ENCODE assay signal across 8 cellular contexts in genomic region chr1:6393400-6394187, GRCh38. TPM values are rescaled to one million over a fixed set of nuclear protein-coding genes. Genes with fewer than 3 reads are reported as not detected.
DNase-seq lines count a peak whose midpoint lies in the region; ATAC-seq, FAIRE-seq and TF ChIP-seq lines count a peak whose summit lies in the region.

ACOT7 (minus strand) TSS chr1:6393767; CDS start chr1:6393399, 368 bp downstream.

- FAIRE-seq in RCC 7860 (lab: Jason Lieb, UNC): no peak

- DNase-seq in DMS79 treated with DMSO at 0.1 percent for 48 hours (lab: John Stamatoyannopoulos, UW): peak; percentile 90
- peak; percentile 92 for DNase-seq in KBM-7
- peak; percentile 85 for DNase-seq in RCC 7860 (ENCODE audit: low spot score)
- peak; percentile 87 for DNase-seq in activated T-helper 1 cell treated with anti-CD3 and anti-CD28 coated beads, Interleukin-12 subunit alpha, Interleukin-12 subunit beta, Interleukin-2, Interleukin-4 antibody, amounts not matched to agents 30 ng/mL and 10 ng/mL and 1 ng/mL, durations not matched to agents 14 hours and 24 hours and 36 hours (ENCODE audit: low spot score)
- peak; percentile 82 to 86 for DNase-seq in fibroblast of lung (ENCODE audit: low read depth in 2 of 2)
- DNase-seq in natural killer cell: peak; percentile 87
- peak; percentile 92 for DNase-seq in stimulated activated naive CD4-positive, alpha-beta T cell treated with Interleukin-2 at 50 U/mL for 16 hours (lab: John Stamatoyannopoulos, UW)

- in situ Hi-C loops in KBM-7 (cut with MboI; ENCODE audit: low pct_unique_long_range_greater_than_20kb, low sequenced_read_pairs): no loop called here

- H3K36me3 Mint-ChIP-seq in activated T-helper 1 cell treated with anti-CD3 and anti-CD28 coated beads, Interleukin-12 subunit alpha, Interleukin-12 subunit beta, Interleukin-2, Interleukin-4 antibody, amounts not matched to agents 30 ng/mL and 10 ng/mL and 1 ng/mL, durations not matched to agents 14 hours and 24 hours and 36 hours (ENCODE audit: low read depth): peaks cover 4% of the 10 kb centered on the region
- no peaks in the 10 kb centered on the region for H3K36me3 Mint-ChIP-seq in natural killer cell

- H3K9me3 Mint-ChIP-seq in activated T-helper 1 cell treated with anti-CD3 and anti-CD28 coated beads, Interleukin-12 subunit alpha, Interleukin-12 subunit beta, Interleukin-2, Interleukin-4 antibody, amounts not matched to agents 30 ng/mL and 10 ng/mL and 1 ng/mL, durations not matched to agents 14 hours and 24 hours and 36 hours: no peaks in the 10 kb centered on the region
- no peaks in the 10 kb centered on the region for H3K9me3 Mint-ChIP-seq in natural killer cell

- H3K4me1 ChIP-seq in fibroblast of lung (ENCODE audit: control insufficient read depth, extremely low read depth, insufficient read depth, low read length): peaks cover 7% of the 10 kb centered on the region

- H3K4me2 ChIP-seq in fibroblast of lung (ENCODE audit: extremely low read depth, insufficient read depth, low read length): peak within 1 kb of the TSS; percentile 96

- H4K20me1 ChIP-seq in fibroblast of lung (ENCODE audit: control insufficient read depth, extremely low read depth, insufficient read depth, low read length): no peaks in the 10 kb centered on the region

- H3K79me2 ChIP-seq in fibroblast of lung (ENCODE audit: control insufficient read depth, insufficient read depth, low read length): peaks cover 12% of the 10 kb centered on the region

- H3K9ac ChIP-seq in fibroblast of lung (ENCODE audit: insufficient read depth, low read length): peak within 1 kb of the TSS; percentile 94

- peak within 1 kb of the TSS; percentile 89 for H3K4me3 Mint-ChIP-seq in activated T-helper 1 cell treated with anti-CD3 and anti-CD28 coated beads, Interleukin-12 subunit alpha, Interleukin-12 subunit beta, Interleukin-2, Interleukin-4 antibody, amounts not matched to agents 30 ng/mL and 10 ng/mL and 1 ng/mL, durations not matched to agents 14 hours and 24 hours and 36 hours
- peak within 1 kb of the TSS; percentile 89 for H3K4me3 Mint-ChIP-seq in natural killer cell

- TF ChIP-seq CTCF in fibroblast of lung (conservative IDR thresholded peaks at IDR 0.05 in 1 of 2, IDR thresholded peaks at IDR 0.05 in 1 of 2; ENCODE audit: low read depth in 1 of 2, low read length in 2 of 2) (peak; percentile 22 to 33), natural killer cell (IDR thresholded peaks at IDR 0.05) (no peak)

- H3K4me1 Mint-ChIP-seq in activated T-helper 1 cell treated with anti-CD3 and anti-CD28 coated beads, Interleukin-12 subunit alpha, Interleukin-12 subunit beta, Interleukin-2, Interleukin-4 antibody, amounts not matched to agents 30 ng/mL and 10 ng/mL and 1 ng/mL, durations not matched to agents 14 hours and 24 hours and 36 hours (ENCODE audit: low read depth): peaks cover 35% of the 10 kb centered on the region
- H3K4me1 Mint-ChIP-seq in natural killer cell: peaks cover 21 to 23% of the 10 kb centered on the region in 2 donors

- peak within 1 kb of the TSS; percentile 88 for H3K27ac ChIP-seq in fibroblast of lung (ENCODE audit: insufficient read depth, low read length)

- H3K9me3 ChIP-seq in fibroblast of lung (ENCODE audit: control insufficient read depth, insufficient read depth, low read depth, low read length): no peaks in the 10 kb centered on the region

- peak; percentile 83 for ATAC-seq in GM21717 (IDR thresholded peaks at IDR 0.05; ENCODE audit: unreplicated experiment)
- ATAC-seq in natural killer cell: peak; percentile 88 to 97 (median 90)

- no peaks in the 10 kb centered on the region for H3K36me3 ChIP-seq in fibroblast of lung (ENCODE audit: control insufficient read depth, insufficient read depth, low read length)

- H2AFZ ChIP-seq in fibroblast of lung (ENCODE audit: low read length): peak within 1 kb of the TSS; percentile 64

- H3K27me3 Mint-ChIP-seq in activated T-helper 1 cell treated with anti-CD3 and anti-CD28 coated beads, Interleukin-12 subunit alpha, Interleukin-12 subunit beta, Interleukin-2, Interleukin-4 antibody, amounts not matched to agents 30 ng/mL and 10 ng/mL and 1 ng/mL, durations not matched to agents 14 hours and 24 hours and 36 hours (ENCODE audit: insufficient read depth): no peaks in the 10 kb centered on the region
- no peaks in the 10 kb centered on the region for H3K27me3 Mint-ChIP-seq in natural killer cell (ENCODE audit: low read depth in 2 of 2)

- no peaks in the 10 kb centered on the region for H3K27me3 ChIP-seq in fibroblast of lung (ENCODE audit: control insufficient read depth, insufficient read depth, low read length)

- intact Hi-C loops in activated T-helper 1 cell treated with anti-CD3 and anti-CD28 coated beads, Interleukin-12 subunit alpha, Interleukin-12 subunit beta, Interleukin-2, Interleukin-4 antibody, amounts not matched to agents 30 ng/mL and 10 ng/mL and 1 ng/mL, durations not matched to agents 14 hours and 24 hours and 36 hours (cut with micrococcal nuclease): loop anchor here (1.0 to 10.0 kb wide), 11 partner anchors 11 to 569 kb away; partner anchors contain the start of genes GPR153, KLHL21 and RPL22
- intact Hi-C loops in natural killer cell (cut with micrococcal nuclease): loop anchor here (2.0 kb wide), 1 partner anchor 29 kb away; no protein-coding TSS in a partner anchor

- peak within 1 kb of the TSS; percentile 59 to 65 (median 62) for H3K4me3 ChIP-seq in fibroblast of lung (replicated peaks in 1 of 4; ENCODE audit: control extremely low read depth in 1 of 4, insufficient read depth in 1 of 4, low read depth in 3 of 4, low read length in 4 of 4)

- peak within 1 kb of the TSS; percentile 94 for H3K27ac Mint-ChIP-seq in activated T-helper 1 cell treated with anti-CD3 and anti-CD28 coated beads, Interleukin-12 subunit alpha, Interleukin-12 subunit beta, Interleukin-2, Interleukin-4 antibody, amounts not matched to agents 30 ng/mL and 10 ng/mL and 1 ng/mL, durations not matched to agents 14 hours and 24 hours and 36 hours
- H3K27ac Mint-ChIP-seq in natural killer cell: peak within 1 kb of the TSS; percentile 88

RNA-seq across cellular contexts. Expression of gene ACOT7, which starts in this region (rescaled TPM):
- total RNA-seq in activated T-helper 1 cell treated with anti-CD3 and anti-CD28 coated beads, Interleukin-12 subunit alpha, Interleukin-12 subunit beta, Interleukin-2, Interleukin-4 antibody, amounts not matched to agents 30 ng/mL and 10 ng/mL and 1 ng/mL, durations not matched to agents 14 hours and 24 hours and 36 hours: 124 and 126 TPM in 2 replicates
- total RNA-seq in fibroblast of lung: 22.3 and 58.0 TPM in 2 replicates
- polyA plus RNA-seq in fibroblast of lung: 50.7 and 141 TPM in 2 replicates
- 52.2 and 154 TPM in 2 replicates for polyA plus RNA-seq in fibroblast of lung (2012)
- 41.2 and 134 TPM in 2 replicates for polyA minus RNA-seq in fibroblast of lung (ENCODE audit: low replicate concordance)
- total RNA-seq in natural killer cell: 10 to 100 TPM; 11.5 to 16.9 (median 15.4) TPM

Comparison
In these comparisons a context has a peak if more than half of its experiments do, and no peak if none do; other contexts are left out.
1. Peak in every context shown above with its lines: DNase-seq, ATAC-seq, H3K4me3 ChIP-seq and H3K27ac ChIP-seq.